Comparison of ENCODE assay signal across 1 cellular context in the genomic region with DNA sequence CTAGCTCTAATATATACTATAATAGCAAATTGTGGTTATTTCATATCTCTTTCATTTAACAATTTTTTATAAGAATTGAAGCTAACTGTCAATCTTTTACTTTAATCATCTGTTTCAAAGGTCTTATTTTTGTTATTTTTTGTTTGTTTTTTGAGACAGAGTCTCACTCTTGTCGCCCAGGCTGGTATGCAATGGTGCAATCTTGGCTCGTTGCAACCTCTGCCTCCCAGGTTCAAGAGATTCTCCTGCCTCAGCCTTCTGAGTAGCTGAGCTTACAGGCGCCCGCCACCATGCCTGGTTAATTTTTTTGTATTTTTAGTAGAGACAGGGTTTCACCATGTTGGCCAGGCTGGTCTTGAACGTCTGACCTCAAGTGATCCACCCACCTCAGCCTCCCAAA. TPM values are rescaled to one million over a fixed set of nuclear protein-coding genes. Genes with fewer than 3 reads are reported as not detected.
"Had no signal": no experiment of that assay in that cellular context is flagged by ENCODE, and none has a peak within 500 bp of the region (broad histone marks: within the 10 kb centered on the region; RNA-seq: fewer than 3 reads in every experiment).

No MANE protein-coding gene starts in this region.

RNA-seq across cellular contexts. Expression of a gene that starts 30.1 kb away (rescaled TPM):
- total RNA-seq: H4 had no signal
